Comparison of ENCODE assay signal across 1 cellular context in the genomic region with DNA sequence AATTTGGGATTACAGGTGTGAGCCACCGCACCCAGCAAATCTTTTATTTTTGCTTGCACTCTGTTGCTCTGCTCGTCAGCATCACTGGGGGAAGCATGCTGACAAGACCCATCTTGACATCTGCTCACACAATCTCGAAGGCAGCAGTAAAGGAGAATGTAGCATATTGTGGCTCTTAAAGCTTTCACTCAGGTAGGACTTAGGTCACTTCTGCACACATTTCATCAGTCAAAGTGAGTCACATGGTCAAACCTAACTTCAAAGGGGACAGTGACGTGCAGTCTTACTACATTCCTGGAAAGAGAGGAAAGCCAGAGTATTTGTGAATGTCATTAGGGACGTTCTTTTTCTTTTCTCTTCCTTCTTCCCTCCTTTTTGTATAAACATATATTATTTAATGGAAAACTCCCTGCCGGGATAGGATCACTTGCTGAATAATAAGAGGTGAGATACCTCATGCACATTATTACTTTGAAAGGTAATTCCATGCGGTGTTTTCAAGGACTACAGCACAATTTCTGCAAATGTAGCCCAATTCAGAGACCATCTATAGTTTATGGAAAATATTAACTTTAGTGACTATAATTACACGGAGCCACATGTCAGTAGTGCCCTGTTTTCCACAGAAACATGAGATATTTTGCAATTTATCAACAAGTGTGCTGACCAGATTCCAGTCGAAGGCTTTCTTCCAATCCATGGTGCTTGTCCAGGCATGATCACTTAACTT.
A peak's percentile ranks its signal among the peaks of the same experiment; 100 is the strongest.
TF ChIP-seq lines count a peak whose summit lies in the region.

No MANE protein-coding gene starts in this region.

TF ChIP-seq in HepG2, 621 proteins besides CTCF, POLR2A, EP300 and RAD21 (continued from another document and continues in another):
- TF ChIP-seq, protein P1, sequence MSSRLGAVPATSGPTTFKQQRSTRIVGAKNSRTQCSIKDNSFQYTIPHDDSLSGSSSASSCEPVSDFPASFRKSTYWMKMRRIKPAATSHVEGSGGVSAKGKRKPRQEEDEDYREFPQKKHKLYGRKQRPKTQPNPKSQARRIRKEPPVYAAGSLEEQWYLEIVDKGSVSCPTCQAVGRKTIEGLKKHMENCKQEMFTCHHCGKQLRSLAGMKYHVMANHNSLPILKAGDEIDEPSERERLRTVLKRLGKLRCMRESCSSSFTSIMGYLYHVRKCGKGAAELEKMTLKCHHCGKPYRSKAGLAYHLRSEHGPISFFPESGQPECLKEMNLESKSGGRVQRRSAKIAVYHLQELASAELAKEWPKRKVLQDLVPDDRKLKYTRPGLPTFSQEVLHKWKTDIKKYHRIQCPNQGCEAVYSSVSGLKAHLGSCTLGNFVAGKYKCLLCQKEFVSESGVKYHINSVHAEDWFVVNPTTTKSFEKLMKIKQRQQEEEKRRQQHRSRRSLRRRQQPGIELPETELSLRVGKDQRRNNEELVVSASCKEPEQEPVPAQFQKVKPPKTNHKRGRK (CRISPR knock-in tag; IDR thresholded peaks at IDR 0.05): no peak
- no peak for TF ChIP-seq NRL (CRISPR knock-in tag; IDR thresholded peaks at IDR 0.05; ENCODE audit: borderline replicate concordance)
- TF ChIP-seq TOE1 (CRISPR knock-in tag; IDR thresholded peaks at IDR 0.05): no peak
- TF ChIP-seq ZNF10 (CRISPR knock-in tag; IDR thresholded peaks at IDR 0.05; ENCODE audit: borderline replicate concordance, low read depth): no peak
- no peak for TF ChIP-seq AGO2 (optimal IDR thresholded peaks at IDR 0.05; ENCODE audit: low read depth, low read length)
- TF ChIP-seq ZNF12 (CRISPR knock-in tag; IDR thresholded peaks at IDR 0.05): no peak
- no peak for TF ChIP-seq ZNF468 (CRISPR knock-in tag; IDR thresholded peaks at IDR 0.05)
- no peak for TF ChIP-seq ZNF350 (CRISPR knock-in tag; IDR thresholded peaks at IDR 0.05; ENCODE audit: borderline replicate concordance, low read depth)
- TF ChIP-seq, protein P2, sequence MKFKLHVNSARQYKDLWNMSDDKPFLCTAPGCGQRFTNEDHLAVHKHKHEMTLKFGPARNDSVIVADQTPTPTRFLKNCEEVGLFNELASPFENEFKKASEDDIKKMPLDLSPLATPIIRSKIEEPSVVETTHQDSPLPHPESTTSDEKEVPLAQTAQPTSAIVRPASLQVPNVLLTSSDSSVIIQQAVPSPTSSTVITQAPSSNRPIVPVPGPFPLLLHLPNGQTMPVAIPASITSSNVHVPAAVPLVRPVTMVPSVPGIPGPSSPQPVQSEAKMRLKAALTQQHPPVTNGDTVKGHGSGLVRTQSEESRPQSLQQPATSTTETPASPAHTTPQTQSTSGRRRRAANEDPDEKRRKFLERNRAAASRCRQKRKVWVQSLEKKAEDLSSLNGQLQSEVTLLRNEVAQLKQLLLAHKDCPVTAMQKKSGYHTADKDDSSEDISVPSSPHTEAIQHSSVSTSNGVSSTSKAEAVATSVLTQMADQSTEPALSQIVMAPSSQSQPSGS (CRISPR knock-in tag; IDR thresholded peaks at IDR 0.05): 0 out of 2 replicates have a peak, but pooled peaks have one; percentile 39
- no peak for TF ChIP-seq SRY (CRISPR knock-in tag; IDR thresholded peaks at IDR 0.05)
- no peak for TF ChIP-seq ZNF292 (CRISPR knock-in tag; IDR thresholded peaks at IDR 0.05; ENCODE audit: borderline replicate concordance, low read depth)
- no peak for TF ChIP-seq SRSF1 (optimal IDR thresholded peaks at IDR 0.05; ENCODE audit: low read depth, low read length)
- no peak for TF ChIP-seq MBD4 (IDR thresholded peaks at IDR 0.05; ENCODE audit: borderline replicate concordance, low read length)
- no peak for TF ChIP-seq ZSCAN29 (CRISPR knock-in tag; conservative IDR thresholded peaks at IDR 0.05)
- TF ChIP-seq CBX1 (IDR thresholded peaks at IDR 0.05; ENCODE audit: low read depth): no peak
- peak; percentile 83 for TF ChIP-seq CREB1 (IDR thresholded peaks at IDR 0.05)
- peak; percentile 80 for TF ChIP-seq CREB1 (CRISPR knock-in tag; IDR thresholded peaks at IDR 0.05)
- no peak for TF ChIP-seq ZNF441 (CRISPR knock-in tag; IDR thresholded peaks at IDR 0.05; ENCODE audit: borderline replicate concordance)
- TF ChIP-seq ATRX (CRISPR knock-in tag; IDR thresholded peaks at IDR 0.05; ENCODE audit: borderline replicate concordance): no peak
- TF ChIP-seq KAT8 (CRISPR knock-in tag; IDR thresholded peaks at IDR 0.05): peak; percentile 26; the same call in 1 of the 2 replicates
- TF ChIP-seq HOXA9 (CRISPR knock-in tag; IDR thresholded peaks at IDR 0.05; ENCODE audit: borderline replicate concordance): no peak
- TF ChIP-seq ZBTB8A (CRISPR knock-in tag; IDR thresholded peaks at IDR 0.05; ENCODE audit: borderline replicate concordance, low read depth): no peak
- no peak for TF ChIP-seq ZEB1 (IDR thresholded peaks at IDR 0.05; ENCODE audit: insufficient replicate concordance, low read depth)
- TF ChIP-seq, protein P3, sequence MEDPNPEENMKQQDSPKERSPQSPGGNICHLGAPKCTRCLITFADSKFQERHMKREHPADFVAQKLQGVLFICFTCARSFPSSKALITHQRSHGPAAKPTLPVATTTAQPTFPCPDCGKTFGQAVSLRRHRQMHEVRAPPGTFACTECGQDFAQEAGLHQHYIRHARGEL (CRISPR knock-in tag; IDR thresholded peaks at IDR 0.05): no peak
- no peak for TF ChIP-seq NFYC (CRISPR knock-in tag; IDR thresholded peaks at IDR 0.05)
- no peak for TF ChIP-seq NCOA5 (CRISPR knock-in tag; IDR thresholded peaks at IDR 0.05)
- no peak for TF ChIP-seq ZNF138 (CRISPR knock-in tag; IDR thresholded peaks at IDR 0.05; ENCODE audit: low read depth)
- no peak for TF ChIP-seq ZFP90 (CRISPR knock-in tag; IDR thresholded peaks at IDR 0.05; ENCODE audit: borderline replicate concordance)
- no peak for TF ChIP-seq TGIF2 (CRISPR knock-in tag; IDR thresholded peaks at IDR 0.05)
- no peak for TF ChIP-seq ZNF260 (CRISPR knock-in tag; IDR thresholded peaks at IDR 0.05; ENCODE audit: borderline replicate concordance, low read depth)
- TF ChIP-seq MAZ (IDR thresholded peaks at IDR 0.05; ENCODE audit: borderline replicate concordance, low read depth, low read length): no peak
- no peak for TF ChIP-seq MAZ (CRISPR knock-in tag; IDR thresholded peaks at IDR 0.05; ENCODE audit: low read depth)
- TF ChIP-seq SRSF4 (IDR thresholded peaks at IDR 0.05; ENCODE audit: low read depth, low read length, poor library complexity, severe bottlenecking): no peak
- TF ChIP-seq, protein P4, sequence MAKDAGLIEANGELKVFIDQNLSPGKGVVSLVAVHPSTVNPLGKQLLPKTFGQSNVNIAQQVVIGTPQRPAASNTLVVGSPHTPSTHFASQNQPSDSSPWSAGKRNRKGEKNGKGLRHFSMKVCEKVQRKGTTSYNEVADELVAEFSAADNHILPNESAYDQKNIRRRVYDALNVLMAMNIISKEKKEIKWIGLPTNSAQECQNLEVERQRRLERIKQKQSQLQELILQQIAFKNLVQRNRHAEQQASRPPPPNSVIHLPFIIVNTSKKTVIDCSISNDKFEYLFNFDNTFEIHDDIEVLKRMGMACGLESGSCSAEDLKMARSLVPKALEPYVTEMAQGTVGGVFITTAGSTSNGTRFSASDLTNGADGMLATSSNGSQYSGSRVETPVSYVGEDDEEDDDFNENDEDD (CRISPR knock-in tag; IDR thresholded peaks at IDR 0.05; ENCODE audit: borderline replicate concordance): no peak
- no peak for TF ChIP-seq ISX (CRISPR knock-in tag; conservative IDR thresholded peaks at IDR 0.05)
- TF ChIP-seq, protein P5, sequence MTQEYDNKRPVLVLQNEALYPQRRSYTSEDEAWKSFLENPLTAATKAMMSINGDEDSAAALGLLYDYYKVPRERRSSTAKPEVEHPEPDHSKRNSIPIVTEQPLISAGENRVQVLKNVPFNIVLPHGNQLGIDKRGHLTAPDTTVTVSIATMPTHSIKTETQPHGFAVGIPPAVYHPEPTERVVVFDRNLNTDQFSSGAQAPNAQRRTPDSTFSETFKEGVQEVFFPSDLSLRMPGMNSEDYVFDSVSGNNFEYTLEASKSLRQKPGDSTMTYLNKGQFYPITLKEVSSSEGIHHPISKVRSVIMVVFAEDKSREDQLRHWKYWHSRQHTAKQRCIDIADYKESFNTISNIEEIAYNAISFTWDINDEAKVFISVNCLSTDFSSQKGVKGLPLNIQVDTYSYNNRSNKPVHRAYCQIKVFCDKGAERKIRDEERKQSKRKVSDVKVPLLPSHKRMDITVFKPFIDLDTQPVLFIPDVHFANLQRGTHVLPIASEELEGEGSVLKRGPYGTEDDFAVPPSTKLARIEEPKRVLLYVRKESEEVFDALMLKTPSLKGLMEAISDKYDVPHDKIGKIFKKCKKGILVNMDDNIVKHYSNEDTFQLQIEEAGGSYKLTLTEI (CRISPR knock-in tag; conservative IDR thresholded peaks at IDR 0.05): no peak
- no peak for TF ChIP-seq GABPA (IDR thresholded peaks at IDR 0.05; ENCODE audit: low read depth, low read length)
- TF ChIP-seq GABPA (CRISPR knock-in tag; IDR thresholded peaks at IDR 0.05; ENCODE audit: low read depth): no peak
- TF ChIP-seq TBP (CRISPR knock-in tag; IDR thresholded peaks at IDR 0.05): no peak
- TF ChIP-seq, protein P6, sequence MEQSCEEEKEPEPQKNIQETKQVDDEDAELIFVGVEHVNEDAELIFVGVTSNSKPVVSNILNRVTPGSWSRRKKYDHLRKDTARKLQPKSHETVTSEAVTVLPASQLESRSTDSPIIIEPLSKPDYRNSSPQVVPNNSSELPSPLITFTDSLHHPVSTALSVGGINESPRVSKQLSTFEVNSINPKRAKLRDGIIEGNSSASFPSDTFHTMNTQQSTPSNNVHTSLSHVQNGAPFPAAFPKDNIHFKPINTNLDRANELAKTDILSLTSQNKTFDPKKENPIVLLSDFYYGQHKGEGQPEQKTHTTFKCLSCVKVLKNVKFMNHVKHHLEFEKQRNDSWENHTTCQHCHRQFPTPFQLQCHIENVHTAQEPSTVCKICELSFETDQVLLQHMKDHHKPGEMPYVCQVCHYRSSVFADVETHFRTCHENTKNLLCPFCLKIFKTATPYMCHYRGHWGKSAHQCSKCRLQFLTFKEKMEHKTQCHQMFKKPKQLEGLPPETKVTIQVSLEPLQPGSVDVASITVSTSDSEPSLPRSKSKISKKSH (CRISPR knock-in tag; IDR thresholded peaks at IDR 0.05; ENCODE audit: borderline replicate concordance): no peak
- no peak for TF ChIP-seq ZNF44 (CRISPR knock-in tag; IDR thresholded peaks at IDR 0.05)
- no peak for TF ChIP-seq MAF1 (CRISPR knock-in tag; IDR thresholded peaks at IDR 0.05; ENCODE audit: borderline replicate concordance)
- TF ChIP-seq ZNF660 (CRISPR knock-in tag; IDR thresholded peaks at IDR 0.05; ENCODE audit: borderline replicate concordance, low read depth): no peak
- TF ChIP-seq TOPORS (CRISPR knock-in tag; IDR thresholded peaks at IDR 0.05): no peak
- TF ChIP-seq, protein P7, sequence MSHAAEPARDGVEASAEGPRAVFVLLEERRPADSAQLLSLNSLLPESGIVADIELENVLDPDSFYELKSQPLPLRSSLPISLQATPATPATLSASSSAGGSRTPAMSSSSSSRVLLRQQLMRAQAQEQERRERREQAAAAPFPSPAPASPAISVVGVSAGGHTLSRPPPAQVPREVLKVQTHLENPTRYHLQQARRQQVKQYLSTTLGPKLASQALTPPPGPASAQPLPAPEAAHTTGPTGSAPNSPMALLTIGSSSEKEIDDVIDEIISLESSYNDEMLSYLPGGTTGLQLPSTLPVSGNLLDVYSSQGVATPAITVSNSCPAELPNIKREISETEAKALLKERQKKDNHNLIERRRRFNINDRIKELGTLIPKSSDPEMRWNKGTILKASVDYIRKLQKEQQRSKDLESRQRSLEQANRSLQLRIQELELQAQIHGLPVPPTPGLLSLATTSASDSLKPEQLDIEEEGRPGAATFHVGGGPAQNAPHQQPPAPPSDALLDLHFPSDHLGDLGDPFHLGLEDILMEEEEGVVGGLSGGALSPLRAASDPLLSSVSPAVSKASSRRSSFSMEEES (CRISPR knock-in tag; IDR thresholded peaks at IDR 0.05): peak; percentile 90
- TF ChIP-seq RBM22 (optimal IDR thresholded peaks at IDR 0.05; ENCODE audit: low read length): no peak
- TF ChIP-seq SNAI1 (CRISPR knock-in tag; IDR thresholded peaks at IDR 0.05; ENCODE audit: borderline replicate concordance): no peak
- peak; percentile 78 for TF ChIP-seq RARA (CRISPR knock-in tag; IDR thresholded peaks at IDR 0.05)
- TF ChIP-seq, protein P8, sequence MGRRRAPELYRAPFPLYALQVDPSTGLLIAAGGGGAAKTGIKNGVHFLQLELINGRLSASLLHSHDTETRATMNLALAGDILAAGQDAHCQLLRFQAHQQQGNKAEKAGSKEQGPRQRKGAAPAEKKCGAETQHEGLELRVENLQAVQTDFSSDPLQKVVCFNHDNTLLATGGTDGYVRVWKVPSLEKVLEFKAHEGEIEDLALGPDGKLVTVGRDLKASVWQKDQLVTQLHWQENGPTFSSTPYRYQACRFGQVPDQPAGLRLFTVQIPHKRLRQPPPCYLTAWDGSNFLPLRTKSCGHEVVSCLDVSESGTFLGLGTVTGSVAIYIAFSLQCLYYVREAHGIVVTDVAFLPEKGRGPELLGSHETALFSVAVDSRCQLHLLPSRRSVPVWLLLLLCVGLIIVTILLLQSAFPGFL (CRISPR knock-in tag; IDR thresholded peaks at IDR 0.05): no peak
- no peak for TF ChIP-seq ARNTL (CRISPR knock-in tag; IDR thresholded peaks at IDR 0.05)
- TF ChIP-seq RFX5 (IDR thresholded peaks at IDR 0.05; ENCODE audit: low read depth, low read length): no peak
- TF ChIP-seq ZNF788 (CRISPR knock-in tag; IDR thresholded peaks at IDR 0.05; ENCODE audit: borderline replicate concordance): no peak
- peak; percentile 81; the same call in 1 of the 2 replicates for TF ChIP-seq GATAD2A (CRISPR knock-in tag; IDR thresholded peaks at IDR 0.05)
- no peak for TF ChIP-seq ZNF615 (CRISPR knock-in tag; IDR thresholded peaks at IDR 0.05; ENCODE audit: borderline replicate concordance)
- TF ChIP-seq ZNF768 (CRISPR knock-in tag; IDR thresholded peaks at IDR 0.05): no peak
- no peak for TF ChIP-seq GFI1 (CRISPR knock-in tag; IDR thresholded peaks at IDR 0.05; ENCODE audit: borderline replicate concordance)
- TF ChIP-seq ZNF746 (CRISPR knock-in tag; IDR thresholded peaks at IDR 0.05): no peak
- TF ChIP-seq ARID2 (CRISPR knock-in tag; IDR thresholded peaks at IDR 0.05; ENCODE audit: borderline replicate concordance): no peak
- TF ChIP-seq ERF (CRISPR knock-in tag; IDR thresholded peaks at IDR 0.05): peak; percentile 43; the same call in 1 of the 2 replicates
- TF ChIP-seq ZNF225 (CRISPR knock-in tag; IDR thresholded peaks at IDR 0.05): no peak
- no peak for TF ChIP-seq SP5 (CRISPR knock-in tag; IDR thresholded peaks at IDR 0.05; ENCODE audit: borderline replicate concordance, low read depth)
- no peak for TF ChIP-seq SOX6 (IDR thresholded peaks at IDR 0.05)
- TF ChIP-seq SOX6 (CRISPR knock-in tag; IDR thresholded peaks at IDR 0.05): no peak
- TF ChIP-seq KDM5B (CRISPR knock-in tag; IDR thresholded peaks at IDR 0.05; ENCODE audit: borderline replicate concordance): no peak
